8 cellular contexts compared by ENCODE assay signal in the genomic region with DNA sequence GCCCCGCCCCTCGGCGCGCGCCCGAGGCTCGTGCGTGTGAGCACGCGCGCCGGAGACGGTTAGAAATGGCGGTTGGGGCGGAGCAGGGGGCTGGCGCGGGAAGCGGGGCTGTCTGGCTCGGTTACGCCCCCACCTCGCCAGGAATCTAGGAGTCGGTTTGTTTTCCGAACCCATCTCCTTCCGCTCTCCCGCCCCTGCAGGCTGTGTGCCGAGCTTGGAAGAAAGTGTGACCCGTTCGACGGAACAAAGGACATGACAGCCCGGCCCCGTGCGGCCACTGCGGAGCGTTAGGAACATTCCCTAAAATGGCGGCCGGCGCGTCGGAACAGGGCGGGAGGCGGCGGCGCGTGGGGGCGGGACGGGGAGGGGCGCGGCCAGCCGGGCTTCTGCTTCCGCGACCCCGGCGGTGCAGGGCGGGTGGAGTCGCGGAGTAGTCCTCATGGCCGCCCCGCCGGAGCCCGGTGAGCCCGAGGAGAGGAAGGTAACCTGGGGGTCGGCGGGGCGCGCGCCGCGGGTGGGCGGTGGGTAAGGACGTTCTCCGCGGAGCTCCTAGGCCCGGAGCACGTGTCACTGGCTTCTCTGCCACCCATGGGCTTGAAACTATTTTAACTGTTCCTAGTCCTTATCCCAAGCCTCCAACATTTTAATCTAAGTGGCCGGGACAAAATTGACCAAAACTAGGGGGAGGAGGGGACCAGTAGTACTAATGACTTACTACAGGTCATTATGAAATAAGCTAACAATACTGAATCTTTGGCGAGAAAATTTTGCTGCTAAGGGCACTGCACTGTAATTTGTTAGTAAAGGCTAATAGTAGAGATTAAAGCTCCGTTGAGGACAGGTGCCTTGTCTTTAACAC. TPM values are rescaled to one million over a fixed set of nuclear protein-coding genes. Genes with fewer than 3 reads are reported as not detected.
DNase-seq lines count a peak whose midpoint lies in the region; ATAC-seq, FAIRE-seq and TF ChIP-seq lines count a peak whose summit lies in the region.

A gene with protein sequence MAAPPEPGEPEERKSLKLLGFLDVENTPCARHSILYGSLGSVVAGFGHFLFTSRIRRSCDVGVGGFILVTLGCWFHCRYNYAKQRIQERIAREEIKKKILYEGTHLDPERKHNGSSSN (plus strand): TSS at position 383 of the 859 bp plus-strand sequence. CDS start 57 bp downstream, at position 440.

- H3K4me1 Mint-ChIP-seq in T-helper 17 cell, result peaks cover 42% of the 10 kb centered on the region

- H3K9me3 ChIP-seq in T-helper 17 cell (ENCODE audit: control insufficient read depth, low read length, poor library complexity, severe bottlenecking) (no peaks in the 10 kb centered on the region), ascending aorta (no peaks in the 10 kb centered on the region)

- TF ChIP-seq POLR2A in GM12892 (IDR thresholded peaks at IDR 0.05; ENCODE audit: low read depth, low read length), result peak; percentile 90

- peak; percentile 57 for DNase-seq in GM12892 (ENCODE audit: insufficient read length)
- DNase-seq in NCI-H1417 treated with DMSO at 0.1 percent for 48 hours (lab: John Stamatoyannopoulos, UW), result peak; percentile 92
- DNase-seq in T-helper 17 cell, result peak; percentile 80 to 84 (median 83)
- DNase-seq in ascending aorta (ENCODE audit: low spot score in 2 of 2), result peak; percentile 50 to 93
- DNase-seq in hepatic stellate cell (ENCODE audit: low spot score), result peak; percentile 79
- peak; percentile 53 for DNase-seq in renal cortical epithelial cell (ENCODE audit: low read depth)
- DNase-seq in HuH-7.5 (ENCODE audit: low spot score), result no peak

- H3K36me3 Mint-ChIP-seq in T-helper 17 cell (ENCODE audit: low read depth), result peaks cover 2% of the 10 kb centered on the region

- FAIRE-seq in GM12892 (lab: Jason Lieb, UNC), result peak; percentile 90

- peak within 1 kb of the TSS; percentile 67 to 76 for H3K4me3 ChIP-seq in ascending aorta

- no peaks in the 10 kb centered on the region for H3K27me3 Mint-ChIP-seq in T-helper 17 cell

- no peaks in the 10 kb centered on the region for H3K27me3 ChIP-seq in ascending aorta

- H3K4me3 Mint-ChIP-seq in T-helper 17 cell, result peak within 1 kb of the TSS; percentile 96

- H3K27ac ChIP-seq in ascending aorta, result peak within 1 kb of the TSS; percentile 98 to 99

- intact Hi-C loops in ascending aorta (cut with DNase I), result loop anchor here (1.0 to 10.0 kb wide), 5 partner anchors 28 to 791 kb away; a partner anchor contains a TSS

- peaks cover 0 to 10% of the 10 kb centered on the region in 2 donors for H3K36me3 ChIP-seq in ascending aorta

- no peak for TF ChIP-seq CTCF in ascending aorta (IDR thresholded peaks at IDR 0.05)

- ATAC-seq in HG02678 (IDR thresholded peaks at IDR 0.05; ENCODE audit: unreplicated experiment), result peak; percentile 64
- peak; percentile 68 for ATAC-seq in T-helper 17 cell

- peaks cover 0 to 16% of the 10 kb centered on the region in 2 donors for H3K4me1 ChIP-seq in ascending aorta

- H3K27ac Mint-ChIP-seq in T-helper 17 cell, result peak within 1 kb of the TSS; percentile 98

RNA-seq across cellular contexts. Expression of the gene that starts here (rescaled TPM):
- 76.7 TPM for polyA plus RNA-seq in GM12892 (2012; ENCODE audit: missing spikeins)
- total RNA-seq in T-helper 17 cell (10 to 100 TPM; 24.4 to 24.8 TPM), ascending aorta (8.2 TPM), renal cortical epithelial cell (26.6 and 55.0 TPM in 2 replicates)
